Comparison of ENCODE assay signal across 21 cellular contexts in the genomic region with DNA sequence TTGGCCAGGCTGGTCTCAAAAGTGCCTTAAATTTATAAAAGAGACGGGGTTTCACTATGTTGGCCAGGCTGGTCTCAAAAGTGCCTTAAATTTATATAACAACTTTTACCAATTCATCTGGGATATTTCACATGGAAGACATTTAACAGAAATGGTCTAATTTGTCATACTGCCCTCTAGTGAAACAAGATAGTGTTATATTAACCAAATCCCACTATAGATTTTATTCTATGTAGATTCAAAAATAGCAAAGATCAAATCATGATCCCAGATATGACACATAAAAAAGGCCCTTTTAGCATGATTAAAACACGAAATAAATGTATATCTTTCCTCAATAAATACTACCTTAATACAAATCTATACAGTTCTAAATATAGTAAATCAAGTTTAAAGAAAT.
DNase-seq lines count a peak whose midpoint lies in the region; ATAC-seq, FAIRE-seq and TF ChIP-seq lines count a peak whose summit lies in the region.
"Had no signal": no experiment of that assay in that cellular context is flagged by ENCODE, and none has a peak within 500 bp of the region (broad histone marks: within the 10 kb centered on the region; RNA-seq: fewer than 3 reads in every experiment).

No MANE protein-coding gene starts in this region.

- no peaks in the 10 kb centered on the region for H3K36me3 Mint-ChIP-seq in activated naive CD4-positive, alpha-beta T cell treated with anti-CD3 and anti-CD28 coated beads, Interleukin-2, amount 10 ng/mL, durations not matched to agents 7 days and 5 days

- H3K27me3 Mint-ChIP-seq in activated naive CD4-positive, alpha-beta T cell treated with anti-CD3 and anti-CD28 coated beads, Interleukin-2, amount 10 ng/mL, durations not matched to agents 7 days and 5 days, result no peaks in the 10 kb centered on the region
- H3K27me3 Mint-ChIP-seq: B cell had no signal

- H3K27ac Mint-ChIP-seq in activated naive CD4-positive, alpha-beta T cell treated with anti-CD3 and anti-CD28 coated beads, Interleukin-2, amount 10 ng/mL, durations not matched to agents 7 days and 5 days, result no peak overlapping the region
- H3K27ac Mint-ChIP-seq: activated T-helper 1 cell treated with anti-CD3 and anti-CD28 coated beads, Interleukin-12 subunit alpha, Interleukin-12 subunit beta, Interleukin-2, Interleukin-4 antibody, amounts not matched to agents 30 ng/mL and 10 ng/mL and 1 ng/mL, durations not matched to agents 14 hours and 24 hours and 36 hours; B cell had no signal

- POLR2A ChIA-PET in PC-3 (lab: Charles Lee; ENCODE audit: unreplicated experiment), result no interaction called here

- no peak overlapping the region for H3K4me3 ChIP-seq in GM23248
- no peak overlapping the region for H3K4me3 ChIP-seq in PC-3 (ENCODE audit: low read length)
- no peak overlapping the region for H3K4me3 ChIP-seq in keratinocyte (ENCODE audit: control insufficient read depth in 2 of 3, extremely low read depth in 1 of 3, insufficient read depth in 2 of 3, low read depth in 1 of 3, low read length in 3 of 3)
- H3K4me3 ChIP-seq in mucosa of descending colon, result no peak overlapping the region
- H3K4me3 ChIP-seq: HAP-1, prostate gland, upper lobe of left lung had no signal

- ATAC-seq in PC-3 (no peak), mucosa of descending colon (no peak), HG03442 (IDR thresholded peaks at IDR 0.05; ENCODE audit: unreplicated experiment) (no peak)

- no peak overlapping the region for H3K9ac ChIP-seq in GM23248
- H3K9ac ChIP-seq in PC-3 (ENCODE audit: low read length), result no peak overlapping the region
- H3K9ac ChIP-seq in keratinocyte (ENCODE audit: control insufficient read depth, extremely low read depth, insufficient read depth, low read length), result no peak overlapping the region

- no peak overlapping the region for H3K4me2 ChIP-seq in GM23248 (ENCODE audit: unreplicated experiment)
- no peak overlapping the region for H3K4me2 ChIP-seq in PC-3 (ENCODE audit: low read length)
- H3K4me2 ChIP-seq in keratinocyte (ENCODE audit: control insufficient read depth, extremely low read depth, insufficient read depth, low read depth, low read length), result no peak overlapping the region

- TF ChIP-seq CTCF in PC-3 (conservative IDR thresholded peaks at IDR 0.05; ENCODE audit: low read depth, low read length) (peak; percentile 58), keratinocyte (optimal IDR thresholded peaks at IDR 0.05 in 1 of 3, IDR thresholded peaks at IDR 0.05 in 1 of 3, conservative IDR thresholded peaks at IDR 0.05 in 1 of 3; ENCODE audit: extremely low read depth in 1 of 3, insufficient read depth in 2 of 3, low read length in 3 of 3) (peak in 2 of 3 experiments; percentile 4 to 9), mucosa of descending colon (IDR thresholded peaks at IDR 0.05) (no peak)

- no peak overlapping the region for H3K4me3 Mint-ChIP-seq in activated naive CD4-positive, alpha-beta T cell treated with anti-CD3 and anti-CD28 coated beads, Interleukin-2, amount 10 ng/mL, durations not matched to agents 7 days and 5 days
- H3K4me3 Mint-ChIP-seq: activated T-helper 1 cell treated with anti-CD3 and anti-CD28 coated beads, Interleukin-12 subunit alpha, Interleukin-12 subunit beta, Interleukin-2, Interleukin-4 antibody, amounts not matched to agents 30 ng/mL and 10 ng/mL and 1 ng/mL, durations not matched to agents 14 hours and 24 hours and 36 hours; B cell had no signal

- no peaks in the 10 kb centered on the region for H3K27me3 ChIP-seq in GM23248 (replicated peaks; ENCODE audit: insufficient read depth)
- H3K27me3 ChIP-seq in PC-3 (ENCODE audit: low read length), result peaks cover 13% of the 10 kb centered on the region; the same call in 1 of the 2 replicates
- H3K27me3 ChIP-seq in keratinocyte (ENCODE audit: control insufficient read depth, extremely low read depth, insufficient read depth, low read length), result no peaks in the 10 kb centered on the region
- H3K27me3 ChIP-seq: upper lobe of left lung had no signal

- H3K79me2 ChIP-seq in GM23248 (ENCODE audit: insufficient read depth) (no peaks in the 10 kb centered on the region), PC-3 (ENCODE audit: low read length) (no peaks in the 10 kb centered on the region), keratinocyte (ENCODE audit: control insufficient read depth, insufficient read depth, low read length) (no peaks in the 10 kb centered on the region)

- WGBS in GM23248 (ENCODE audit: low coverage in 1 of 2, low lambda C conversion rate in 2 of 2, missing lambda C conversion rate in 2 of 2), 2 experiments, result 12 to 13% methylated on average over 2 of the region's 2 CpGs

- CTCF ChIA-PET in PC-3 (lab: Charles Lee), result interaction anchor here (0.6 kb wide), 1 partner anchor 49 kb away, joined by 4 read pairs; no protein-coding TSS in a partner anchor
- CTCF ChIA-PET in activated naive CD4-positive, alpha-beta T cell treated with anti-CD3 and anti-CD28 coated beads, Interleukin-2, amount 10 ng/mL, durations not matched to agents 7 days and 5 days (lab: Charles Lee), result no interaction called here

- H3F3A ChIP-seq in GM23248 (ENCODE audit: insufficient read depth), result no peaks in the 10 kb centered on the region
- no peaks in the 10 kb centered on the region for H3F3A ChIP-seq in PC-3 (ENCODE audit: low read length, unreplicated experiment)

- no peak for FAIRE-seq in keratinocyte (lab: Jason Lieb, UNC)

- H4K20me1 ChIP-seq in GM23248 (ENCODE audit: insufficient read depth) (no peaks in the 10 kb centered on the region), PC-3 (ENCODE audit: low read length) (no peaks in the 10 kb centered on the region), keratinocyte (ENCODE audit: control insufficient read depth, extremely low read depth, insufficient read depth, low read length) (no peaks in the 10 kb centered on the region)

- H3K36me3 ChIP-seq in GM23248 (ENCODE audit: low read depth) (no peaks in the 10 kb centered on the region), PC-3 (ENCODE audit: low read depth, low read length) (no peaks in the 10 kb centered on the region), keratinocyte (ENCODE audit: control insufficient read depth in 2 of 2, extremely low read depth in 1 of 2, insufficient read depth in 2 of 2, low read length in 2 of 2) (no peaks in the 10 kb centered on the region), mucosa of descending colon (ENCODE audit: low read depth) (no peaks in the 10 kb centered on the region)
- H3K36me3 ChIP-seq: HAP-1, prostate gland, upper lobe of left lung had no signal

- DNase-seq in ACHN (peak; percentile 16), GM23248 (peak; percentile 24), PC-3 (peak; percentile 48), keratinocyte (ENCODE audit: low read depth, low spot score) (no peak), mucosa of descending colon (no peak)
- no peak for DNase-seq in stimulated activated naive CD4-positive, alpha-beta T cell (lab: John Stamatoyannopoulos, UW)
- no peak for DNase-seq in activated naive CD4-positive, alpha-beta T cell treated with anti-CD3 and anti-CD28 coated beads, Interleukin-2, amount 10 ng/mL, durations not matched to agents 7 days and 5 days
- DNase-seq: activated CD4-positive, alpha-beta T cell treated with anti-CD3 and anti-CD28 coated beads, Interleukin-2, amount 50 U/mL, for 48 hours; anterior cingulate cortex; cortex of kidney; NCI-H1048; NCI-H345; stimulated activated CD8-positive, alpha-beta memory T cell treated with anti-CD3 and anti-CD28 coated beads, Interleukin-4, amount 100 ng/mL, for 48 hours; T-helper 9 cell; upper lobe of left lung had no signal

- intact Hi-C loops in PC-3 (cut with micrococcal nuclease), result loop anchor here (5.0 kb wide), 1 partner anchor 182 kb away; no protein-coding TSS in a partner anchor
- intact Hi-C loops in mucosa of descending colon (cut with DNase I, micrococcal nuclease), result no loop called here

- H2AFZ ChIP-seq in GM23248 (no peak overlapping the region), PC-3 (ENCODE audit: low read length) (no peak overlapping the region), keratinocyte (ENCODE audit: control insufficient read depth, low read length) (no peak overlapping the region)

- in situ Hi-C loops in ACHN (cut with HindIII; ENCODE audit: low pct_ligation_motif_present, low pct_unique_long_range_greater_than_20kb, low sequenced_read_pairs) (no loop called here), GM23248 (cut with MboI) (no loop called here)

- H3K9me3 ChIP-seq in GM23248 (ENCODE audit: low read depth) (no peaks in the 10 kb centered on the region), PC-3 (ENCODE audit: low read length) (no peaks in the 10 kb centered on the region), keratinocyte (ENCODE audit: control insufficient read depth, low read depth, low read length) (no peaks in the 10 kb centered on the region), mucosa of descending colon (no peaks in the 10 kb centered on the region)
- H3K9me3 ChIP-seq: HAP-1, prostate gland, upper lobe of left lung had no signal

- dilution Hi-C loops in keratinocyte (cut with MboI; ENCODE audit: extremely low pct_ligation_motif_present, low sequenced_read_pairs), result no loop called here

- H3K4me1 Mint-ChIP-seq in activated naive CD4-positive, alpha-beta T cell treated with anti-CD3 and anti-CD28 coated beads, Interleukin-2, amount 10 ng/mL, durations not matched to agents 7 days and 5 days, result no peaks in the 10 kb centered on the region
- H3K4me1 Mint-ChIP-seq: B cell had no signal

- H3K9me2 ChIP-seq in GM23248 (ENCODE audit: insufficient read depth) (no peaks in the 10 kb centered on the region), PC-3 (replicated peaks; ENCODE audit: low read length) (no peaks in the 10 kb centered on the region)

- H3K4me1 ChIP-seq in GM23248 (ENCODE audit: insufficient read depth) (no peaks in the 10 kb centered on the region), PC-3 (ENCODE audit: insufficient read depth, low read length) (no peaks in the 10 kb centered on the region), keratinocyte (ENCODE audit: control insufficient read depth, extremely low read depth, insufficient read depth, low read length) (no peaks in the 10 kb centered on the region), mucosa of descending colon (ENCODE audit: low read depth) (no peaks in the 10 kb centered on the region)
- H3K4me1 ChIP-seq: HAP-1, prostate gland, upper lobe of left lung had no signal

- H3K27ac ChIP-seq in GM23248, result no peak overlapping the region
- no peak overlapping the region for H3K27ac ChIP-seq in PC-3 (ENCODE audit: low read length)
- H3K27ac ChIP-seq in keratinocyte (ENCODE audit: control insufficient read depth, insufficient read depth, low read length), result no peak overlapping the region
- H3K27ac ChIP-seq: prostate gland, RWPE1, upper lobe of left lung had no signal

- H3K9me1 ChIP-seq in keratinocyte (ENCODE audit: control insufficient read depth, extremely low read depth, insufficient read depth, low read length), result no peaks in the 10 kb centered on the region

- BruUV-seq in PC-3 (replicated peaks; lab: Mats Ljungman, UMichigan), result no TSS peak

- H3K9me3 Mint-ChIP-seq in activated naive CD4-positive, alpha-beta T cell treated with anti-CD3 and anti-CD28 coated beads, Interleukin-2, amount 10 ng/mL, durations not matched to agents 7 days and 5 days, result no peaks in the 10 kb centered on the region
- H3K9me3 Mint-ChIP-seq: activated T-helper 1 cell treated with anti-CD3 and anti-CD28 coated beads, Interleukin-12 subunit alpha, Interleukin-12 subunit beta, Interleukin-2, Interleukin-4 antibody, amounts not matched to agents 30 ng/mL and 10 ng/mL and 1 ng/mL, durations not matched to agents 14 hours and 24 hours and 36 hours had no signal

Comparison
In these comparisons a context has a peak if more than half of its experiments do, and no peak if none do; other contexts are left out.
1. DNase-seq: peak in ACHN (single experiment), GM23248 (single experiment) and PC-3 (single experiment); none in keratinocyte (single experiment), stimulated activated naive CD4-positive, alpha-beta T cell (0 of 6), mucosa of descending colon (0 of 3) and activated naive CD4-positive, alpha-beta T cell treated with anti-CD3 and anti-CD28 coated beads, Interleukin-2, amount 10 ng/mL, durations not matched to agents 7 days and 5 days (single experiment).